Comparison of ENCODE assay signal across 8 cellular contexts in genomic region chr17:67246648-67247415, GRCh38. TPM values are rescaled to one million over a fixed set of nuclear protein-coding genes. Genes with fewer than 3 reads are reported as not detected.
DNase-seq lines count a peak whose midpoint lies in the region; ATAC-seq and TF ChIP-seq lines count a peak whose summit lies in the region.

No MANE protein-coding gene starts in this region.

- H3K9me3 ChIP-seq in Caco-2 (no peaks in the 10 kb centered on the region), neural progenitor cell (ENCODE audit: low read depth) (no peaks in the 10 kb centered on the region), tibial artery (no peaks in the 10 kb centered on the region)

- BruUV-seq in Caco-2 (replicated peaks; lab: Mats Ljungman, UMichigan) = no TSS peak

- CTCF ChIA-PET in Caco-2 (lab: Charles Lee) = no interaction called here
- CTCF ChIA-PET in activated B cell treated with CpG ODN at 0.5 μM for 24 hours (lab: Charles Lee) = no interaction called here

- H3K36me3 ChIP-seq in Caco-2 (ENCODE audit: control insufficient read depth, insufficient read depth, low read length) (no peaks in the 10 kb centered on the region), neural progenitor cell (no peaks in the 10 kb centered on the region), tibial artery (no peaks in the 10 kb centered on the region)

- H3K4me1 Mint-ChIP-seq in Caco-2 (ENCODE audit: low read depth, unreplicated experiment) = peaks cover 33% of the 10 kb centered on the region
- peaks cover 27% of the 10 kb centered on the region for H3K4me1 Mint-ChIP-seq in activated B cell treated with CpG ODN at 0.5 μM for 24 hours
- peaks cover 21% of the 10 kb centered on the region for H3K4me1 Mint-ChIP-seq in neural progenitor cell

- peak; percentile 73 to 85 for DNase-seq in Caco-2
- DNase-seq in activated B cell treated with CpG ODN at 0.5 μM for 24 hours = no peak
- DNase-seq in epithelial cell of esophagus (ENCODE audit: low read depth) = peak; percentile 99
- DNase-seq in neural progenitor cell (ENCODE audit: low spot score) = peak; percentile 28
- no peak for DNase-seq in NCI-H2171 (lab: John Stamatoyannopoulos, UW)
- DNase-seq in tibial artery = no peak

- H3F3A ChIP-seq in neural progenitor cell (ENCODE audit: low read depth) = peaks cover 10% of the 10 kb centered on the region

- H3K4me3 Mint-ChIP-seq in Caco-2 (ENCODE audit: unreplicated experiment) (peak overlapping the region; percentile 92), activated B cell treated with CpG ODN at 0.5 μM for 24 hours (peak overlapping the region; percentile 78), neural progenitor cell (peak overlapping the region; percentile 90)

- H3K9me3 Mint-ChIP-seq in Caco-2 (ENCODE audit: unreplicated experiment) (no peaks in the 10 kb centered on the region), activated B cell treated with CpG ODN at 0.5 μM for 24 hours (no peaks in the 10 kb centered on the region), neural progenitor cell (no peaks in the 10 kb centered on the region)

- H3K27ac ChIP-seq in neural progenitor cell (no peak overlapping the region), tibial artery (no peak overlapping the region)

- H3K9ac ChIP-seq in neural progenitor cell = no peak overlapping the region

- TF ChIP-seq CTCF in Caco-2 (IDR thresholded peaks at IDR 0.05; ENCODE audit: insufficient read depth in 1 of 2, low read depth in 1 of 2, low read length in 1 of 2, severe bottlenecking in 1 of 2, unreplicated experiment in 1 of 2) (peak in 1 of 2 experiments; percentile 27), activated B cell treated with CpG ODN at 0.5 μM for 24 hours (IDR thresholded peaks at IDR 0.05) (no peak), epithelial cell of esophagus (IDR thresholded peaks at IDR 0.05; ENCODE audit: insufficient read depth, low read depth, low read length, missing control alignments) (no peak), neural progenitor cell (IDR thresholded peaks at IDR 0.05) (peak; percentile 14), tibial artery (IDR thresholded peaks at IDR 0.05) (no peak)

- H3K4me2 ChIP-seq in neural progenitor cell = peak overlapping the region; percentile 98

- H3K4me1 ChIP-seq in Caco-2 (peaks cover 23% of the 10 kb centered on the region), neural progenitor cell (peaks cover 16% of the 10 kb centered on the region), tibial artery (peaks cover 0 to 31% (median 17%) of the 10 kb centered on the region in 4 donors)

- peaks cover 29% of the 10 kb centered on the region for H3K79me2 ChIP-seq in neural progenitor cell (ENCODE audit: low read depth)

- ATAC-seq in GM19397 (IDR thresholded peaks at IDR 0.05; ENCODE audit: unreplicated experiment) = peak; percentile 65
- ATAC-seq in HG03460 (IDR thresholded peaks at IDR 0.05; ENCODE audit: unreplicated experiment) = peak; percentile 46
- ATAC-seq in activated B cell treated with CpG ODN at 0.5 μM for 24 hours (ENCODE audit: low read depth) = no peak

- intact Hi-C loops in Caco-2 (cut with micrococcal nuclease; ENCODE audit: unreplicated experiment) (loop anchor here (10.0 kb wide), 1 partner anchor 522 kb away; no protein-coding TSS in a partner anchor), activated B cell treated with CpG ODN at 0.5 μM for 24 hours (cut with micrococcal nuclease) (loop anchor here (10.0 kb wide), 1 partner anchor 1268 kb away; the partner anchor contains the start of gene PRKAR1A), tibial artery (cut with DNase I; ENCODE audit: low total_unique reads) (no loop called here)

- peaks cover 26% of the 10 kb centered on the region for H4K20me1 ChIP-seq in neural progenitor cell (ENCODE audit: low read depth)

- peak overlapping the region; percentile 79 for H2AFZ ChIP-seq in neural progenitor cell (replicated peaks)

- no peaks in the 10 kb centered on the region for H3K27me3 Mint-ChIP-seq in Caco-2 (ENCODE audit: insufficient read depth, unreplicated experiment)
- peaks cover 4% of the 10 kb centered on the region for H3K27me3 Mint-ChIP-seq in activated B cell treated with CpG ODN at 0.5 μM for 24 hours
- H3K27me3 Mint-ChIP-seq in neural progenitor cell (ENCODE audit: insufficient read depth, low read depth) = peaks cover 6% of the 10 kb centered on the region

- H3K27ac Mint-ChIP-seq in Caco-2 (ENCODE audit: unreplicated experiment) (peak overlapping the region; percentile 93), activated B cell treated with CpG ODN at 0.5 μM for 24 hours (peak overlapping the region; percentile 16), neural progenitor cell (no peak overlapping the region)

- no peaks in the 10 kb centered on the region for H3K27me3 ChIP-seq in Caco-2 (replicated peaks; ENCODE audit: control insufficient read depth, insufficient read depth, low read length)
- peaks cover 4% of the 10 kb centered on the region for H3K27me3 ChIP-seq in neural progenitor cell
- no peaks in the 10 kb centered on the region for H3K27me3 ChIP-seq in tibial artery

- POLR2A ChIA-PET in Caco-2 (lab: Charles Lee) (no interaction called here), activated B cell treated with CpG ODN at 0.5 μM for 24 hours (lab: Charles Lee) (no interaction called here)

- H3K4me3 ChIP-seq in Caco-2 (ENCODE audit: low read depth, low read length) = peak overlapping the region; percentile 92
- peak overlapping the region; percentile 86 for H3K4me3 ChIP-seq in epithelial cell of esophagus (ENCODE audit: low read length)
- peak overlapping the region; percentile 96 for H3K4me3 ChIP-seq in neural progenitor cell
- peak overlapping the region in 1 of 2 donors; percentile 78 for H3K4me3 ChIP-seq in tibial artery

- peaks cover 32% of the 10 kb centered on the region for H3K36me3 Mint-ChIP-seq in Caco-2 (ENCODE audit: insufficient read depth, unreplicated experiment)
- peaks cover 2% of the 10 kb centered on the region for H3K36me3 Mint-ChIP-seq in activated B cell treated with CpG ODN at 0.5 μM for 24 hours (ENCODE audit: low read depth)
- H3K36me3 Mint-ChIP-seq in neural progenitor cell = peaks cover 4% of the 10 kb centered on the region

RNA-seq across cellular contexts. Expression of gene HELZ, which starts 1.8 kb away (rescaled TPM):
- 63.8 and 70.0 TPM in 2 replicates for total RNA-seq in Caco-2 (2022)
- 55.0 and 69.7 TPM in 2 replicates for total RNA-seq in activated B cell treated with CpG ODN at 0.5 μM for 24 hours
- 39.9 and 44.9 TPM in 2 replicates for total RNA-seq in neural progenitor cell (ENCODE audit: low replicate concordance)

Comparison
In these comparisons a context has a peak if more than half of its experiments do, and no peak if none do; other contexts are left out.
1. DNase-seq: peak in Caco-2 (2 of 2), epithelial cell of esophagus (single experiment) and neural progenitor cell (single experiment); none in activated B cell treated with CpG ODN at 0.5 μM for 24 hours (single experiment), NCI-H2171 (single experiment) and tibial artery (0 of 2).
2. Peak in every context shown above with its lines, with median percentiles within 50 percentile points of each other: H3K4me3 Mint-ChIP-seq.